In genomic region chr2:137976274-137976673, GRCh38 we compare ENCODE assay signal across 29 cellular contexts. TPM values are rescaled to one million over a fixed set of nuclear protein-coding genes. Genes with fewer than 3 reads are reported as not detected.
A peak's percentile ranks its signal among the peaks of the same experiment; 100 is the strongest.
DNase-seq lines count a peak whose midpoint lies in the region; ATAC-seq, FAIRE-seq and TF ChIP-seq lines count a peak whose summit lies in the region.
"Had no signal": no experiment of that assay in that cellular context is flagged by ENCODE, and none has a peak within 500 bp of the region (broad histone marks: within the 10 kb centered on the region; RNA-seq: fewer than 3 reads in every experiment).

No MANE protein-coding gene starts in this region.

- no peak overlapping the region for H2BK120ac ChIP-seq in H1 (replicated peaks; ENCODE audit: low read depth, low read length)

- H2BK20ac ChIP-seq in H1 (ENCODE audit: low read length) = no peak overlapping the region

- H3K79me2 ChIP-seq in H1 (ENCODE audit: control insufficient read depth in 1 of 2, insufficient read depth in 2 of 2, low read length in 2 of 2) = no peaks in the 10 kb centered on the region

- H2AFZ ChIP-seq in H1 (ENCODE audit: low read length) = no peak overlapping the region

- no peak overlapping the region for H4K91ac ChIP-seq in H1 (replicated peaks; ENCODE audit: insufficient read length, low read length)

- no peaks in the 10 kb centered on the region for H3K23me2 ChIP-seq in H1 (ENCODE audit: low read depth, low read length)

- FAIRE-seq in H1 (lab: Jason Lieb, UNC) = no peak

- no peaks in the 10 kb centered on the region for H3K36me3 ChIP-seq in H1 (ENCODE audit: control insufficient read depth in 2 of 4, insufficient read depth in 4 of 4, low read length in 3 of 4)
- H3K36me3 ChIP-seq in mucosa of rectum (ENCODE audit: control insufficient read depth in 2 of 2, insufficient read depth in 2 of 2, low read length in 2 of 2) = peaks cover 2 to 3% of the 10 kb centered on the region in 2 donors

- no peak overlapping the region for H3K27ac ChIP-seq in H1 (ENCODE audit: low read depth, low read length)
- peak overlapping the region; percentile 74 to 78 for H3K27ac ChIP-seq in mucosa of rectum (ENCODE audit: low read depth in 2 of 2, low read length in 2 of 2)
- H3K27ac ChIP-seq: thoracic aorta had no signal

- H2BK15ac ChIP-seq in H1 (ENCODE audit: low read length) = no peak overlapping the region

- no peaks in the 10 kb centered on the region for H3K27me3 ChIP-seq in H1 (replicated peaks in 1 of 4; ENCODE audit: control insufficient read depth in 3 of 4, extremely low read depth in 1 of 4, insufficient read depth in 3 of 4, low read length in 3 of 4)
- no peaks in the 10 kb centered on the region for H3K27me3 ChIP-seq in mucosa of rectum (ENCODE audit: control insufficient read depth in 2 of 2, insufficient read depth in 2 of 2, low read length in 2 of 2)
- H3K27me3 ChIP-seq: BLaER1 treated with 17β-estradiol and CSF1 and Interleukin-3, amounts not matched to agents 10 nM and 100 nM had no signal

- H3K27ac Mint-ChIP-seq in type B pancreatic cell (peak overlapping the region; percentile 79), chondrocyte (ENCODE audit: unreplicated experiment) (no peak overlapping the region)
- H3K27ac Mint-ChIP-seq in activated CD8-positive, alpha-beta T cell treated with anti-CD3 and anti-CD28 coated beads, Interleukin-2, amount 10 ng/mL, durations not matched to agents 7 days and 5 days = no peak overlapping the region
- H3K27ac Mint-ChIP-seq: activated naive CD8-positive, alpha-beta T cell treated with anti-CD3 and anti-CD28 coated beads, Interleukin-2, amount 50 U/mL, for 24 hours; T-helper 1 cell treated with Interleukin-12 subunit alpha and Interleukin-12 subunit beta and Interleukin-4 antibody, amounts not matched to agents 30 μg/mL and 1 μg/mL, for 36 hours had no signal

- 90% methylated on average over 3 of the region's 3 CpGs; no CpG with 5 or more reads in 1 of the 2 experiments for whole genome bisulfite sequencing in H1 (ENCODE audit: extremely low coverage in 1 of 2, insufficient coverage in 1 of 2, insufficient read length in 1 of 2, insufficient replicate concordance in 2 of 2, low coverage in 1 of 2, low lambda C conversion rate in 2 of 2, missing lambda C conversion rate in 1 of 2), 2 experiments

- H3K14ac ChIP-seq in H1 (ENCODE audit: insufficient read length) = no peak overlapping the region

- H3K18ac ChIP-seq in H1 (ENCODE audit: extremely low read depth, low read length) = no peak overlapping the region

- no peaks in the 10 kb centered on the region for H3K9me3 ChIP-seq in H1 (ENCODE audit: insufficient read depth in 2 of 2, low read depth in 1 of 2, low read length in 1 of 2)
- H3K9me3 ChIP-seq in mucosa of rectum (ENCODE audit: control insufficient read depth in 2 of 2, low read length in 2 of 2) = no peaks in the 10 kb centered on the region
- H3K9me3 ChIP-seq: SK-N-SH, thoracic aorta had no signal

- DNase-seq in M059J (ENCODE audit: low read depth) = peak; percentile 7
- no peak for DNase-seq in H1 (ENCODE audit: low read depth in 1 of 2, low spot score in 2 of 2)
- no peak for DNase-seq in type B pancreatic cell (ENCODE audit: extremely low spot score, unreplicated experiment)
- no peak for DNase-seq in activated CD8-positive, alpha-beta T cell treated with anti-CD3 and anti-CD28 coated beads, Interleukin-2, amount 10 ng/mL, durations not matched to agents 7 days and 5 days
- DNase-seq in chondrocyte (ENCODE audit: low spot score) = no peak
- DNase-seq: activated CD4-positive, alpha-beta T cell treated with anti-CD3 and anti-CD28 coated beads, Interleukin-2, amount 50 U/mL, for 1 hour; activated CD4-positive, CD25-positive, alpha-beta regulatory T cell; activated naive CD8-positive, alpha-beta T cell treated with anti-CD3 and anti-CD28 coated beads, Interleukin-2, amount 50 U/mL, for 24 hours; activated T-cell treated with anti-CD3 and anti-CD28 coated beads, Interleukin-2, amount 50 U/mL, for 48 hours; cerebellar nuclear complex; DND-41; GF-D8; hypothalamus; KBM-7; left cardiac atrium; MM.1S; NCI-H1417 treated with DMSO at 0.1 percent for 48 hours; NCI-H2081; retina; SK-N-SH; stimulated activated naive CD4-positive, alpha-beta T cell had no signal

- no peak overlapping the region for H3K56ac ChIP-seq in H1 (replicated peaks; ENCODE audit: insufficient read length, low read depth, low read length)

- H3K4ac ChIP-seq in H1 (replicated peaks; ENCODE audit: insufficient read length, low read depth, low read length) = no peak overlapping the region

- H3K79me1 ChIP-seq in H1 (ENCODE audit: low read depth, low read length) = no peaks in the 10 kb centered on the region

- H3K27me3 Mint-ChIP-seq in type B pancreatic cell (no peaks in the 10 kb centered on the region), chondrocyte (ENCODE audit: low read depth) (no peaks in the 10 kb centered on the region)
- no peaks in the 10 kb centered on the region for H3K27me3 Mint-ChIP-seq in activated CD8-positive, alpha-beta T cell treated with anti-CD3 and anti-CD28 coated beads, Interleukin-2, amount 10 ng/mL, durations not matched to agents 7 days and 5 days (ENCODE audit: low read depth)

- no peaks in the 10 kb centered on the region for H3K36me3 Mint-ChIP-seq in type B pancreatic cell
- no peaks in the 10 kb centered on the region for H3K36me3 Mint-ChIP-seq in activated CD8-positive, alpha-beta T cell treated with anti-CD3 and anti-CD28 coated beads, Interleukin-2, amount 10 ng/mL, durations not matched to agents 7 days and 5 days (ENCODE audit: low read depth)
- H3K36me3 Mint-ChIP-seq in chondrocyte (ENCODE audit: low read depth) = peaks cover 2% of the 10 kb centered on the region

- peaks cover 0 to 4% (median 0%) of the 10 kb centered on the region in 4 experiments; a peak in 1 of 7 replicates for H3K4me1 ChIP-seq in H1 (replicated peaks in 1 of 4; ENCODE audit: control insufficient read depth in 3 of 4, insufficient read depth in 4 of 4, low read length in 3 of 4)
- H3K4me1 ChIP-seq in mucosa of rectum (ENCODE audit: control insufficient read depth in 2 of 2, insufficient read depth in 2 of 2, low read length in 2 of 2) = peaks cover 14 to 24% of the 10 kb centered on the region in 2 donors

- H2AK5ac ChIP-seq in H1 (ENCODE audit: low read depth, low read length) = no peak overlapping the region

- TF ChIP-seq POLR2A in H1 (IDR thresholded peaks at IDR 0.05; ENCODE audit: control extremely low read depth in 1 of 2, low read depth in 2 of 2, low read length in 2 of 2) = no peak

- no peak overlapping the region for H2BK12ac ChIP-seq in H1 (ENCODE audit: low read depth, low read length)

- no peak overlapping the region for H2BK5ac ChIP-seq in H1 (ENCODE audit: low read depth, low read length)

- no peak overlapping the region for H3K23ac ChIP-seq in H1 (ENCODE audit: insufficient read length)

- H3K4me3 Mint-ChIP-seq in type B pancreatic cell (no peak overlapping the region), chondrocyte (ENCODE audit: unreplicated experiment) (no peak overlapping the region)
- H3K4me3 Mint-ChIP-seq in activated CD8-positive, alpha-beta T cell treated with anti-CD3 and anti-CD28 coated beads, Interleukin-2, amount 10 ng/mL, durations not matched to agents 7 days and 5 days = no peak overlapping the region
- H3K4me3 Mint-ChIP-seq: activated naive CD8-positive, alpha-beta T cell treated with anti-CD3 and anti-CD28 coated beads, Interleukin-2, amount 50 U/mL, for 24 hours; nephron; T-helper 1 cell treated with Interleukin-12 subunit alpha and Interleukin-12 subunit beta and Interleukin-4 antibody, amounts not matched to agents 30 μg/mL and 1 μg/mL, for 36 hours had no signal

- TF ChIP-seq CTCF in H1 (IDR thresholded peaks at IDR 0.05; ENCODE audit: control extremely low read depth in 1 of 3, insufficient read depth in 1 of 3, low read depth in 1 of 3, low read length in 3 of 3) (no peak), type B pancreatic cell (conservative IDR thresholded peaks at IDR 0.05) (no peak), chondrocyte (IDR thresholded peaks at IDR 0.05) (no peak)

- TF ChIP-seq EP300 in H1 (IDR thresholded peaks at IDR 0.05; ENCODE audit: borderline replicate concordance in 1 of 2, low read depth in 2 of 2, low read length in 2 of 2) = no peak

- CTCF ChIA-PET in H1 (lab: Charles Lee; ENCODE audit: partially characterized antibody) = no interaction called here
- CTCF ChIA-PET in activated CD8-positive, alpha-beta T cell treated with anti-CD3 and anti-CD28 coated beads, Interleukin-2, amount 10 ng/mL, durations not matched to agents 7 days and 5 days (lab: Charles Lee) = no interaction called here

- H3K4me2 ChIP-seq in H1 (ENCODE audit: insufficient read depth in 1 of 2, low read depth in 2 of 2, low read length in 2 of 2) = no peak overlapping the region
- H3K4me2 ChIP-seq: SK-N-SH had no signal

- H3K4me1 Mint-ChIP-seq in type B pancreatic cell (ENCODE audit: unreplicated experiment) (peaks cover 9% of the 10 kb centered on the region), chondrocyte (ENCODE audit: low read depth) (peaks cover 6% of the 10 kb centered on the region)
- H3K4me1 Mint-ChIP-seq in activated CD8-positive, alpha-beta T cell treated with anti-CD3 and anti-CD28 coated beads, Interleukin-2, amount 10 ng/mL, durations not matched to agents 7 days and 5 days (ENCODE audit: low read depth) = no peaks in the 10 kb centered on the region
- H3K4me1 Mint-ChIP-seq: activated naive CD8-positive, alpha-beta T cell treated with anti-CD3 and anti-CD28 coated beads, Interleukin-2, amount 50 U/mL, for 24 hours; nephron had no signal

- no peak for ATAC-seq in activated CD8-positive, alpha-beta T cell treated with anti-CD3 and anti-CD28 coated beads, Interleukin-2, amount 10 ng/mL, durations not matched to agents 7 days and 5 days
- ATAC-seq in HG02885 (IDR thresholded peaks at IDR 0.05; ENCODE audit: poor library complexity, unreplicated experiment) = no peak
- ATAC-seq: activated naive CD8-positive, alpha-beta T cell treated with anti-CD3 and anti-CD28 coated beads, Interleukin-2, amount 50 U/mL, for 24 hours; left cardiac atrium; Right ventricle myocardium inferior had no signal

- peak overlapping the region; percentile 76 for H4K5ac ChIP-seq in H1 (ENCODE audit: insufficient read length, low read depth, low read length)

- H4K8ac ChIP-seq in H1 (ENCODE audit: extremely low read depth, insufficient read depth, low read length) = no peak overlapping the region

- no peak overlapping the region for H3K9ac ChIP-seq in H1 (replicated peaks in 1 of 4; ENCODE audit: extremely low read depth in 1 of 4, low read depth in 3 of 4, low read length in 3 of 4)
- no peak overlapping the region for H3K9ac ChIP-seq in mucosa of rectum (ENCODE audit: low read depth in 1 of 2, low read length in 2 of 2)
- H3K9ac ChIP-seq: BLaER1 treated with 17β-estradiol and CSF1 and Interleukin-3, amounts not matched to agents 10 nM and 100 nM; SK-N-SH had no signal

- H4K20me1 ChIP-seq in H1 (replicated peaks in 1 of 2; ENCODE audit: control insufficient read depth in 1 of 2, insufficient read depth in 2 of 2, low read length in 2 of 2) = no peaks in the 10 kb centered on the region

- TF ChIP-seq RAD21 in H1 (IDR thresholded peaks at IDR 0.05 in 1 of 2, conservative IDR thresholded peaks at IDR 0.05 in 1 of 2; ENCODE audit: low read depth in 2 of 2, low read length in 2 of 2) = no peak

- POLR2A ChIA-PET in H1 (lab: Charles Lee; ENCODE audit: partially characterized antibody) = interaction anchor here (0.7 to 2.6 kb wide), 2 partner anchors 12 to 212 kb away, joined by 4 to 5 read pairs; partner anchors contain the start of gene HNMT
- POLR2A ChIA-PET in activated CD8-positive, alpha-beta T cell treated with anti-CD3 and anti-CD28 coated beads, Interleukin-2, amount 10 ng/mL, durations not matched to agents 7 days and 5 days (lab: Charles Lee) = no interaction called here

- H3K9me3 Mint-ChIP-seq in type B pancreatic cell = peaks cover 5% of the 10 kb centered on the region
- no peaks in the 10 kb centered on the region for H3K9me3 Mint-ChIP-seq in activated CD8-positive, alpha-beta T cell treated with anti-CD3 and anti-CD28 coated beads, Interleukin-2, amount 10 ng/mL, durations not matched to agents 7 days and 5 days (ENCODE audit: insufficient read depth)
- H3K9me3 Mint-ChIP-seq in chondrocyte (ENCODE audit: low read depth) = no peaks in the 10 kb centered on the region
- H3K9me3 Mint-ChIP-seq: activated naive CD8-positive, alpha-beta T cell treated with anti-CD3 and anti-CD28 coated beads, Interleukin-2, amount 50 U/mL, for 24 hours; nephron; T-helper 1 cell treated with Interleukin-12 subunit alpha and Interleukin-12 subunit beta and Interleukin-4 antibody, amounts not matched to agents 30 μg/mL and 1 μg/mL, for 36 hours had no signal

- H3K4me3 ChIP-seq in H1 (ENCODE audit: extremely low read depth in 1 of 4, insufficient read depth in 2 of 4, low read depth in 3 of 4, low read length in 4 of 4) = no peak overlapping the region
- no peak overlapping the region for H3K4me3 ChIP-seq in mucosa of rectum (ENCODE audit: low read length in 2 of 2)
- H3K4me3 ChIP-seq: BLaER1 treated with 17β-estradiol and CSF1 and Interleukin-3, amounts not matched to agents 10 nM and 100 nM; thoracic aorta had no signal

RNA-seq across cellular contexts. Expression of gene HNMT, which starts 12.0 kb away (rescaled TPM):
- total RNA-seq in M059J (2014; rRNA removed; shearing (Covaris generic)) = 9.7 and 9.8 TPM in 2 replicates
- 3.2 and 3.6 TPM in 2 replicates for total RNA-seq in H1 (2021; fragmentation: NEBNext Ultra II Directional; extraction: Animal tissue kit (Norgen Biotek cat#: 25700))
- 0.77 and 1.6 TPM in 2 replicates for polyA plus RNA-seq in H1 (2011; rRNA removed)
- 2.2 TPM for polyA plus RNA-seq in H1 (2011; cell fraction: cytosol; rRNA removed)
- polyA plus RNA-seq in H1 (2011; cell fraction: nucleus; rRNA removed) = 0.44 TPM
- polyA plus RNA-seq in H1 (2012, experiment 1 of 2) = 1.7 to 6.0 TPM (median 3.3 TPM) in 4 replicates
- 0.59 TPM for polyA plus RNA-seq in H1 (2012, experiment 2 of 2)
- 6.2 TPM for polyA plus RNA-seq in H1 (2013, experiment 1 of 2)
- 5.1 TPM for polyA plus RNA-seq in H1 (2013, experiment 2 of 2)
- polyA minus RNA-seq in H1 (2011; rRNA and poly(A)+ RNA removed) = 1.3 and 2.1 TPM in 2 replicates
- not detected for polyA minus RNA-seq in H1 (2011; cell fraction: cytosol; rRNA and poly(A)+ RNA removed)
- 4.2 TPM for polyA minus RNA-seq in H1 (2011; cell fraction: nucleus; rRNA and poly(A)+ RNA removed)
- total RNA-seq in type B pancreatic cell (ENCODE audit: low replicate concordance) = 11.6 and 12.1 TPM in 2 replicates
- not detected for total RNA-seq in activated CD8-positive, alpha-beta T cell treated with anti-CD3 and anti-CD28 coated beads, Interleukin-2, amount 10 ng/mL, durations not matched to agents 7 days and 5 days
- total RNA-seq in chondrocyte = 2.0 to 4.6 TPM (median 4.5 TPM) in 3 replicates
- total RNA-seq: HT1080 had no signal
